Comparison of ENCODE assay signal across 1 cellular context in the genomic region with DNA sequence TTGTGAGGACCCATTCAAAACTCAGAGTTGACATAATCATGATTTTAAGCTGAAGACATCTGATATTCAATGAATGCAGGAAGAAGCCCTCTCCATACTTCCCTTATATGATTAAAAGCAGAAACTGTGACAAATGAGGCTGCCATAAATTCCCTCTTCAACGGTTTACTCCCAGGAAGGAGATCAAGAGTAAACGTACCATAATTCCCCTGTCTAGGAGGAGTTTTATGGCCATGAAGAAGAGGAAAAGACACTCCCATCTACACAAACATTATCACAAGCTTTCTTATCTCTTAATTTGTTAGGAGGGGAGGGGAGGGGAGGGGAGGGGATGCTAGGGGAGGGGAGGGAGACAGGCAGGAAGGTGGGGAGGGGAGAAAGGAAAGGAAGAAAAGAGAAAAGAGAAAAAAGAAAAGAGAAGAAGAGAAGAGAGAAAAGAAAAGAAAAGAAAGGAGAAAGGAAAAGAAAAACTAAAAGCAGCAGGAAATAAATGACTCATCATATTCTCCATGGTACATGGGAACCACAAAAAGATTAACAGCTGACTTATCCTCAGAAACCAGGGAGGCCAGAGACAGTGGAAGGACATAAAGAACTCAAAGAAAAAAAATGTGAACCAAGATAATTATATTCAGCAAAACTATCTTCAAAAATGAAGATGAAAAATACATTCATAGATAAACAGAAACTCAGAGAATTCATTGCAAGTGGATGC.
TF ChIP-seq lines count a peak whose summit lies in the region.

No MANE protein-coding gene starts in this region.

TF ChIP-seq in K562, 482 proteins besides CTCF, POLR2A, EP300 and RAD21 (continued from another document and continues in another):
- TF ChIP-seq, protein P1, sequence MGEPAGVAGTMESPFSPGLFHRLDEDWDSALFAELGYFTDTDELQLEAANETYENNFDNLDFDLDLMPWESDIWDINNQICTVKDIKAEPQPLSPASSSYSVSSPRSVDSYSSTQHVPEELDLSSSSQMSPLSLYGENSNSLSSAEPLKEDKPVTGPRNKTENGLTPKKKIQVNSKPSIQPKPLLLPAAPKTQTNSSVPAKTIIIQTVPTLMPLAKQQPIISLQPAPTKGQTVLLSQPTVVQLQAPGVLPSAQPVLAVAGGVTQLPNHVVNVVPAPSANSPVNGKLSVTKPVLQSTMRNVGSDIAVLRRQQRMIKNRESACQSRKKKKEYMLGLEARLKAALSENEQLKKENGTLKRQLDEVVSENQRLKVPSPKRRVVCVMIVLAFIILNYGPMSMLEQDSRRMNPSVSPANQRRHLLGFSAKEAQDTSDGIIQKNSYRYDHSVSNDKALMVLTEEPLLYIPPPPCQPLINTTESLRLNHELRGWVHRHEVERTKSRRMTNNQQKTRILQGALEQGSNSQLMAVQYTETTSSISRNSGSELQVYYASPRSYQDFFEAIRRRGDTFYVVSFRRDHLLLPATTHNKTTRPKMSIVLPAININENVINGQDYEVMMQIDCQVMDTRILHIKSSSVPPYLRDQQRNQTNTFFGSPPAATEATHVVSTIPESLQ (CRISPR knock-in tag; IDR thresholded peaks at IDR 0.05), result no peak
- no peak for TF ChIP-seq KLF13 (tag; IDR thresholded peaks at IDR 0.05; ENCODE audit: borderline replicate concordance, low read depth)
- TF ChIP-seq ZNF24 (IDR thresholded peaks at IDR 0.05), result peak; percentile 46; the same call in 1 of the 2 replicates
- no peak for TF ChIP-seq NCOA6 (IDR thresholded peaks at IDR 0.05)
- TF ChIP-seq, protein P2, sequence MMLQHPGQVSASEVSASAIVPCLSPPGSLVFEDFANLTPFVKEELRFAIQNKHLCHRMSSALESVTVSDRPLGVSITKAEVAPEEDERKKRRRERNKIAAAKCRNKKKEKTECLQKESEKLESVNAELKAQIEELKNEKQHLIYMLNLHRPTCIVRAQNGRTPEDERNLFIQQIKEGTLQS (IDR thresholded peaks at IDR 0.05), result peak; percentile 95
- TF ChIP-seq, protein P2 (CRISPR knock-in tag; conservative IDR thresholded peaks at IDR 0.05), result no peak
- TF ChIP-seq ZNF3 (CRISPR knock-in tag; IDR thresholded peaks at IDR 0.05), result no peak
- peak; percentile 93 for TF ChIP-seq NFE2 (IDR thresholded peaks at IDR 0.05; ENCODE audit: low read depth)
- peak; percentile 19; the same call in 1 of the 2 replicates for TF ChIP-seq KHSRP (IDR thresholded peaks at IDR 0.05)
- TF ChIP-seq, protein P3, sequence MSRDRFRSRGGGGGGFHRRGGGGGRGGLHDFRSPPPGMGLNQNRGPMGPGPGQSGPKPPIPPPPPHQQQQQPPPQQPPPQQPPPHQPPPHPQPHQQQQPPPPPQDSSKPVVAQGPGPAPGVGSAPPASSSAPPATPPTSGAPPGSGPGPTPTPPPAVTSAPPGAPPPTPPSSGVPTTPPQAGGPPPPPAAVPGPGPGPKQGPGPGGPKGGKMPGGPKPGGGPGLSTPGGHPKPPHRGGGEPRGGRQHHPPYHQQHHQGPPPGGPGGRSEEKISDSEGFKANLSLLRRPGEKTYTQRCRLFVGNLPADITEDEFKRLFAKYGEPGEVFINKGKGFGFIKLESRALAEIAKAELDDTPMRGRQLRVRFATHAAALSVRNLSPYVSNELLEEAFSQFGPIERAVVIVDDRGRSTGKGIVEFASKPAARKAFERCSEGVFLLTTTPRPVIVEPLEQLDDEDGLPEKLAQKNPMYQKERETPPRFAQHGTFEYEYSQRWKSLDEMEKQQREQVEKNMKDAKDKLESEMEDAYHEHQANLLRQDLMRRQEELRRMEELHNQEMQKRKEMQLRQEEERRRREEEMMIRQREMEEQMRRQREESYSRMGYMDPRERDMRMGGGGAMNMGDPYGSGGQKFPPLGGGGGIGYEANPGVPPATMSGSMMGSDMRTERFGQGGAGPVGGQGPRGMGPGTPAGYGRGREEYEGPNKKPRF (IDR thresholded peaks at IDR 0.05; ENCODE audit: low read depth, low read length), result no peak
- TF ChIP-seq SMARCE1 (IDR thresholded peaks at IDR 0.05), result peak; percentile 87
- TF ChIP-seq, protein P4, sequence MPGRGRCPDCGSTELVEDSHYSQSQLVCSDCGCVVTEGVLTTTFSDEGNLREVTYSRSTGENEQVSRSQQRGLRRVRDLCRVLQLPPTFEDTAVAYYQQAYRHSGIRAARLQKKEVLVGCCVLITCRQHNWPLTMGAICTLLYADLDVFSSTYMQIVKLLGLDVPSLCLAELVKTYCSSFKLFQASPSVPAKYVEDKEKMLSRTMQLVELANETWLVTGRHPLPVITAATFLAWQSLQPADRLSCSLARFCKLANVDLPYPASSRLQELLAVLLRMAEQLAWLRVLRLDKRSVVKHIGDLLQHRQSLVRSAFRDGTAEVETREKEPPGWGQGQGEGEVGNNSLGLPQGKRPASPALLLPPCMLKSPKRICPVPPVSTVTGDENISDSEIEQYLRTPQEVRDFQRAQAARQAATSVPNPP (IDR thresholded peaks at IDR 0.05; ENCODE audit: borderline replicate concordance, insufficient read depth, insufficient read length), result no peak
- TF ChIP-seq ZBTB17 (CRISPR knock-in tag; IDR thresholded peaks at IDR 0.05), result no peak
- TF ChIP-seq GATAD2B (IDR thresholded peaks at IDR 0.05; ENCODE audit: borderline replicate concordance), result peak; percentile 27; the same call in 1 of the 2 replicates
- TF ChIP-seq TEAD4 (IDR thresholded peaks at IDR 0.05; ENCODE audit: low read length), result peak; percentile 36; the same call in 1 of the 2 replicates
- TF ChIP-seq TEAD4 (CRISPR knock-in tag; IDR thresholded peaks at IDR 0.05; ENCODE audit: borderline replicate concordance), result no peak
- peak; percentile 73 for TF ChIP-seq NCOA4 (IDR thresholded peaks at IDR 0.05; ENCODE audit: partially characterized antibody)
- TF ChIP-seq ZFP1 (CRISPR knock-in tag; IDR thresholded peaks at IDR 0.05), result no peak
- TF ChIP-seq FOXM1 (IDR thresholded peaks at IDR 0.05; ENCODE audit: low read depth), result peak; percentile 73
- no peak for TF ChIP-seq FOXM1 (CRISPR knock-in tag; IDR thresholded peaks at IDR 0.05; ENCODE audit: low read depth)
- TF ChIP-seq TBL1XR1 (IDR thresholded peaks at IDR 0.05; ENCODE audit: low read length in 2 of 2), result peak in 1 of 2 experiments; percentile 46; a peak in 2 of 4 replicates
- no peak for TF ChIP-seq SMAD3 (CRISPR knock-in tag; conservative IDR thresholded peaks at IDR 0.05)
- 0 out of 4 replicates have a peak, but pooled peaks of 1 of the 2 experiments have one; percentile 21 for TF ChIP-seq MAZ (CRISPR knock-in tag; conservative IDR thresholded peaks at IDR 0.05 in 1 of 2, IDR thresholded peaks at IDR 0.05 in 1 of 2)
- 0 out of 2 replicates have a peak, but pooled peaks have one; percentile 44 for TF ChIP-seq ARID2 (IDR thresholded peaks at IDR 0.05)
- TF ChIP-seq MCM7 (IDR thresholded peaks at IDR 0.05), result peak in 1 of 2 experiments; percentile 64; a peak in 1 of 4 replicates
- TF ChIP-seq ETV1 (tag; conservative IDR thresholded peaks at IDR 0.05; ENCODE audit: low read depth), result peak; percentile 78
- peak; percentile 79 for TF ChIP-seq HDAC3 (IDR thresholded peaks at IDR 0.05; ENCODE audit: borderline replicate concordance, partially characterized antibody)
- TF ChIP-seq ZNF444 (CRISPR knock-in tag; IDR thresholded peaks at IDR 0.05), result no peak
- no peak for TF ChIP-seq RFX7 (CRISPR knock-in tag; IDR thresholded peaks at IDR 0.05)
- 0 out of 2 replicates have a peak, but pooled peaks have one; percentile 57 for TF ChIP-seq ZNF644 (tag; IDR thresholded peaks at IDR 0.05; ENCODE audit: low read depth)
- no peak for TF ChIP-seq MCM5 (IDR thresholded peaks at IDR 0.05; ENCODE audit: low read depth)
- TF ChIP-seq ZNF212 (CRISPR knock-in tag; IDR thresholded peaks at IDR 0.05), result no peak
- peak; percentile 96 for TF ChIP-seq ZEB2 (IDR thresholded peaks at IDR 0.05)
- 0 out of 2 replicates have a peak, but pooled peaks have one; percentile 27 for TF ChIP-seq ZNF589 (CRISPR knock-in tag; IDR thresholded peaks at IDR 0.05; ENCODE audit: low read depth)
- TF ChIP-seq ARNT (IDR thresholded peaks at IDR 0.05), result peak; percentile 93 to 96
- peak; percentile 95 for TF ChIP-seq XRCC3 (IDR thresholded peaks at IDR 0.05)
- TF ChIP-seq, protein P5, sequence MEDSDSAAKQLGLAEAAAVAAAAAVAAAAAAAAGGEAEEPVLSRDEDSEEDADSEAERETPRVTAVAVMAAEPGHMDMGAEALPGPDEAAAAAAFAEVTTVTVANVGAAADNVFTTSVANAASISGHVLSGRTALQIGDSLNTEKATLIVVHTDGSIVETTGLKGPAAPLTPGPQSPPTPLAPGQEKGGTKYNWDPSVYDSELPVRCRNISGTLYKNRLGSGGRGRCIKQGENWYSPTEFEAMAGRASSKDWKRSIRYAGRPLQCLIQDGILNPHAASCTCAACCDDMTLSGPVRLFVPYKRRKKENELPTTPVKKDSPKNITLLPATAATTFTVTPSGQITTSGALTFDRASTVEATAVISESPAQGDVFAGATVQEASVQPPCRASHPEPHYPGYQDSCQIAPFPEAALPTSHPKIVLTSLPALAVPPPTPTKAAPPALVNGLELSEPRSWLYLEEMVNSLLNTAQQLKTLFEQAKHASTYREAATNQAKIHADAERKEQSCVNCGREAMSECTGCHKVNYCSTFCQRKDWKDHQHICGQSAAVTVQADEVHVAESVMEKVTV (CRISPR knock-in tag; IDR thresholded peaks at IDR 0.05), result no peak
- 0 out of 2 replicates have a peak, but pooled peaks have one; percentile 17 for TF ChIP-seq TCF3 (CRISPR knock-in tag; IDR thresholded peaks at IDR 0.05)
- TF ChIP-seq, protein P6, sequence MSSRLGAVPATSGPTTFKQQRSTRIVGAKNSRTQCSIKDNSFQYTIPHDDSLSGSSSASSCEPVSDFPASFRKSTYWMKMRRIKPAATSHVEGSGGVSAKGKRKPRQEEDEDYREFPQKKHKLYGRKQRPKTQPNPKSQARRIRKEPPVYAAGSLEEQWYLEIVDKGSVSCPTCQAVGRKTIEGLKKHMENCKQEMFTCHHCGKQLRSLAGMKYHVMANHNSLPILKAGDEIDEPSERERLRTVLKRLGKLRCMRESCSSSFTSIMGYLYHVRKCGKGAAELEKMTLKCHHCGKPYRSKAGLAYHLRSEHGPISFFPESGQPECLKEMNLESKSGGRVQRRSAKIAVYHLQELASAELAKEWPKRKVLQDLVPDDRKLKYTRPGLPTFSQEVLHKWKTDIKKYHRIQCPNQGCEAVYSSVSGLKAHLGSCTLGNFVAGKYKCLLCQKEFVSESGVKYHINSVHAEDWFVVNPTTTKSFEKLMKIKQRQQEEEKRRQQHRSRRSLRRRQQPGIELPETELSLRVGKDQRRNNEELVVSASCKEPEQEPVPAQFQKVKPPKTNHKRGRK (tag; IDR thresholded peaks at IDR 0.05), result peak; percentile 92
- peak; percentile 87 for TF ChIP-seq ARID1B (IDR thresholded peaks at IDR 0.05)
- TF ChIP-seq SMARCA4 (IDR thresholded peaks at IDR 0.05), result peak; percentile 86
- TF ChIP-seq SMARCA5 (IDR thresholded peaks at IDR 0.05), result 0 out of 2 replicates have a peak, but pooled peaks have one; percentile 25
- no peak for TF ChIP-seq POLR3A (IDR thresholded peaks at IDR 0.05; ENCODE audit: borderline replicate concordance, extremely low read depth, insufficient read depth, insufficient read length)
- peak; percentile 81 for TF ChIP-seq TOE1 (IDR thresholded peaks at IDR 0.05; ENCODE audit: borderline replicate concordance)
- no peak for TF ChIP-seq TOE1 (CRISPR knock-in tag; IDR thresholded peaks at IDR 0.05; ENCODE audit: borderline replicate concordance, low read depth)
- TF ChIP-seq, protein P7, sequence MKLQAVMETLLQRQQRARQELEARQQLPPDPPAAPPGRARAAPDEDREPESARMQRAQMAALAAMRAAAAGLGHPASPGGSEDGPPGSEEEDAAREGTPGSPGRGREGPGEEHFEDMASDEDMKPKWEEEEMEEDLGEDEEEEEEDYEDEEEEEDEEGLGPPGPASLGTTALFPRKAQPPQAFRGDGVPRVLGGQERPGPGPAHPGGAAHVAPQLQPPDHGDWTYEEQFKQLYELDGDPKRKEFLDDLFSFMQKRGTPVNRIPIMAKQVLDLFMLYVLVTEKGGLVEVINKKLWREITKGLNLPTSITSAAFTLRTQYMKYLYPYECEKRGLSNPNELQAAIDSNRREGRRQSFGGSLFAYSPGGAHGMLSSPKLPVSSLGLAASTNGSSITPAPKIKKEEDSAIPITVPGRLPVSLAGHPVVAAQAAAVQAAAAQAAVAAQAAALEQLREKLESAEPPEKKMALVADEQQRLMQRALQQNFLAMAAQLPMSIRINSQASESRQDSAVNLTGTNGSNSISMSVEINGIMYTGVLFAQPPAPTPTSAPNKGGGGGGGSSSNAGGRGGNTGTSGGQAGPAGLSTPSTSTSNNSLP (IDR thresholded peaks at IDR 0.05; ENCODE audit: borderline replicate concordance, low read depth, low read length), result 0 out of 2 replicates have a peak, but pooled peaks have one; percentile 54
- TF ChIP-seq MIER1 (IDR thresholded peaks at IDR 0.05; ENCODE audit: low read depth), result peak; percentile 77; the same call in 1 of the 2 replicates
- TF ChIP-seq MYBL2 (IDR thresholded peaks at IDR 0.05; ENCODE audit: low read depth), result peak; percentile 50; the same call in 1 of the 2 replicates
- no peak for TF ChIP-seq MYBL2 (CRISPR knock-in tag; IDR thresholded peaks at IDR 0.05; ENCODE audit: borderline replicate concordance)
- TF ChIP-seq, protein P8, sequence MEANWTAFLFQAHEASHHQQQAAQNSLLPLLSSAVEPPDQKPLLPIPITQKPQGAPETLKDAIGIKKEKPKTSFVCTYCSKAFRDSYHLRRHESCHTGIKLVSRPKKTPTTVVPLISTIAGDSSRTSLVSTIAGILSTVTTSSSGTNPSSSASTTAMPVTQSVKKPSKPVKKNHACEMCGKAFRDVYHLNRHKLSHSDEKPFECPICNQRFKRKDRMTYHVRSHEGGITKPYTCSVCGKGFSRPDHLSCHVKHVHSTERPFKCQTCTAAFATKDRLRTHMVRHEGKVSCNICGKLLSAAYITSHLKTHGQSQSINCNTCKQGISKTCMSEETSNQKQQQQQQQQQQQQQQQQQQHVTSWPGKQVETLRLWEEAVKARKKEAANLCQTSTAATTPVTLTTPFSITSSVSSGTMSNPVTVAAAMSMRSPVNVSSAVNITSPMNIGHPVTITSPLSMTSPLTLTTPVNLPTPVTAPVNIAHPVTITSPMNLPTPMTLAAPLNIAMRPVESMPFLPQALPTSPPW (CRISPR knock-in tag; IDR thresholded peaks at IDR 0.05), result peak; percentile 58
- TF ChIP-seq NFRKB (IDR thresholded peaks at IDR 0.05; ENCODE audit: low read depth), result no peak
- TF ChIP-seq ZNF316 (IDR thresholded peaks at IDR 0.05), result peak; percentile 100
- no peak for TF ChIP-seq ZFP36 (IDR thresholded peaks at IDR 0.05; ENCODE audit: low read depth, low read length, partially characterized antibody)
- TF ChIP-seq, protein P9, sequence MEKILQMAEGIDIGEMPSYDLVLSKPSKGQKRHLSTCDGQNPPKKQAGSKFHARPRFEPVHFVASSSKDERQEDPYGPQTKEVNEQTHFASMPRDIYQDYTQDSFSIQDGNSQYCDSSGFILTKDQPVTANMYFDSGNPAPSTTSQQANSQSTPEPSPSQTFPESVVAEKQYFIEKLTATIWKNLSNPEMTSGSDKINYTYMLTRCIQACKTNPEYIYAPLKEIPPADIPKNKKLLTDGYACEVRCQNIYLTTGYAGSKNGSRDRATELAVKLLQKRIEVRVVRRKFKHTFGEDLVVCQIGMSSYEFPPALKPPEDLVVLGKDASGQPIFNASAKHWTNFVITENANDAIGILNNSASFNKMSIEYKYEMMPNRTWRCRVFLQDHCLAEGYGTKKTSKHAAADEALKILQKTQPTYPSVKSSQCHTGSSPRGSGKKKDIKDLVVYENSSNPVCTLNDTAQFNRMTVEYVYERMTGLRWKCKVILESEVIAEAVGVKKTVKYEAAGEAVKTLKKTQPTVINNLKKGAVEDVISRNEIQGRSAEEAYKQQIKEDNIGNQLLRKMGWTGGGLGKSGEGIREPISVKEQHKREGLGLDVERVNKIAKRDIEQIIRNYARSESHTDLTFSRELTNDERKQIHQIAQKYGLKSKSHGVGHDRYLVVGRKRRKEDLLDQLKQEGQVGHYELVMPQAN (IDR thresholded peaks at IDR 0.05; ENCODE audit: borderline replicate concordance), result peak; percentile 50; the same call in 1 of the 2 replicates
